8 cellular contexts compared by ENCODE assay signal in the genomic region with DNA sequence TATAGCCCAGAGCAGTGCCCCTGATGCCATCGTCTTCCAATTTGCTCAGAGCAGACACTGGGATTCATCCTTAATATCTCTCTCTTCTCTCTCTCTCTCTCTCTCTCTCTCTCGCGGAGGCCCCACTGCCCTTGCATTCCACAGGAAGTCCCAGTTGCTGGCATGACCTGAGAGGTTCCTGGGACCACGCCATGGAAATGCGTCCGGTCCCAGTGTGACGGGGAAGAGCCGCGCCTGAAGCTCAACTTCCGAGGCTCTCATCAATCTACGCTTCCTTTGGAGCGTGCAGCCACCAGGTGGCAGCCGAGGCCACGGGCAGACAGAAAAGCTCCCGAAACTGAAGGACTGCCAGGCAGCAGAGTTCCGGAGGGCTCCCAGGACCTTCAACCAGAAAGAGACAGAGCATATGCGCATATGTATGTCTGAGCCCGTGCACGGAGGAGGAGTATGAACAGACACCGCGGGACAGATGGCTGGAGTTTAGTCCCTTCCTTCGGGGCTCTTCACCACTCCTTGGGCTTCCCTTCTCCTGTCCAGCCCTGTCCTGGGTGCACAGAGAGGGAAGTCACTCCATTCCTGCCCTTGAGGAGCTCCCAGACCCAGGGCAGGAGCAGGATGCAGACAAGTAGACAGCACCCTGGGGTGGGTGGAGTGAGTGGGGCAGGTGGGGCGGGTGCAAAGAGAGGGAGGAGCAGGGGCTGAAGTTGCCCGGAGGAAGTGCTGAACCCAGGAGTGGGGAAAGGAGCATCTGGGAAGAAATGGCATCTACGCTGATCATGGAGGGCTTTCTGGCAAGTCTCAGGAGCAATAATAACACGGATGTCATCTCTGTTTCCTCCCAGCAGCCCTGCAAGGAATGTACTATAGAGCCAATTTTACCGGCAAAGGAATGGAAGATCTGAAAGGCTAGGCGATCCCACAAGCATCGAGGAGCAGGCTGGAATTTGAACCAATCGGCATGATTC. TPM values are rescaled to one million over a fixed set of nuclear protein-coding genes. Genes with fewer than 3 reads are reported as not detected.
DNase-seq lines count a peak whose midpoint lies in the region; ATAC-seq and TF ChIP-seq lines count a peak whose summit lies in the region.

No MANE protein-coding gene starts in this region.

- H2AFZ ChIP-seq in OCI-LY3 (ENCODE audit: low read depth, low read length): peak overlapping the region; percentile 97

- H3K27me3 ChIP-seq in OCI-LY3 (ENCODE audit: low read depth, low read length): peaks cover 6% of the 10 kb centered on the region
- H3K27me3 ChIP-seq in mucosa of rectum (ENCODE audit: control insufficient read depth in 2 of 2, insufficient read depth in 2 of 2, low read length in 2 of 2): no peaks in the 10 kb centered on the region

- H3K79me2 ChIP-seq in OCI-LY3 (ENCODE audit: low read length): no peaks in the 10 kb centered on the region

- H3K4me3 ChIP-seq in OCI-LY3 (ENCODE audit: low read length) (peak overlapping the region; percentile 97), epithelial cell of proximal tubule (ENCODE audit: low read depth, low read length) (peak overlapping the region; percentile 57), mucosa of rectum (ENCODE audit: low read length in 2 of 2) (peak overlapping the region; percentile 69 to 78)

- TF ChIP-seq CTCF in OCI-LY3 (IDR thresholded peaks at IDR 0.05; ENCODE audit: low read depth, low read length) (peak; percentile 72), epithelial cell of proximal tubule (conservative IDR thresholded peaks at IDR 0.05; ENCODE audit: low read depth, low read length) (peak; percentile 97)

- H3K27ac ChIP-seq in OCI-LY3 (ENCODE audit: low read length) (no peak overlapping the region), mucosa of rectum (ENCODE audit: low read depth in 2 of 2, low read length in 2 of 2) (peak overlapping the region; percentile 74 to 77)

- DNase-seq in DMS153 treated with DMSO at 0.1 percent for 48 hours (lab: John Stamatoyannopoulos, UW; ENCODE audit: unreplicated experiment) (peak; percentile 95), HuH-7.5 (ENCODE audit: low spot score) (peak; percentile 89), activated T-cell treated with anti-CD3 and anti-CD28 coated beads for 24 hours (ENCODE audit: low read depth) (peak; percentile 73), epithelial cell of proximal tubule (ENCODE audit: low read depth) (no peak)
- peak; percentile 89 for DNase-seq in stimulated activated CD8-positive, alpha-beta memory T cell treated with anti-CD3 and anti-CD28 coated beads, Interleukin-4, amount 100 ng/mL, for 48 hours

- H4K20me1 ChIP-seq in OCI-LY3 (ENCODE audit: insufficient read depth, low read length): no peaks in the 10 kb centered on the region

- H3K9ac ChIP-seq in OCI-LY3 (ENCODE audit: low read length) (peak overlapping the region; percentile 70), mucosa of rectum (ENCODE audit: low read depth in 1 of 2, low read length in 2 of 2) (peak overlapping the region; percentile 55 to 61)

- H3K4me1 ChIP-seq in OCI-LY3 (ENCODE audit: low read length) (peaks cover 4% of the 10 kb centered on the region; the same call in 1 of the 2 replicates), mucosa of rectum (ENCODE audit: control insufficient read depth in 2 of 2, insufficient read depth in 2 of 2, low read length in 2 of 2) (peaks cover 8 to 13% of the 10 kb centered on the region in 2 donors)

- H3K36me3 ChIP-seq in OCI-LY3 (replicated peaks; ENCODE audit: low read depth, low read length) (no peaks in the 10 kb centered on the region), mucosa of rectum (ENCODE audit: control insufficient read depth in 2 of 2, insufficient read depth in 2 of 2, low read length in 2 of 2) (no peaks in the 10 kb centered on the region)

- H3K9me3 ChIP-seq in OCI-LY3 (ENCODE audit: insufficient read depth, low read length) (no peaks in the 10 kb centered on the region), mucosa of rectum (ENCODE audit: control insufficient read depth in 2 of 2, low read length in 2 of 2) (no peaks in the 10 kb centered on the region)

- peak; percentile 85 for ATAC-seq in GM21529 (IDR thresholded peaks at IDR 0.05; ENCODE audit: unreplicated experiment)

- H3K4me2 ChIP-seq in OCI-LY3 (ENCODE audit: low read length): peak overlapping the region; percentile 100

RNA-seq across cellular contexts. Expression of gene PDZK1IP1, which starts 10.5 kb away (rescaled TPM):
- total RNA-seq in epithelial cell of proximal tubule: 14.3 and 43.2 TPM in 2 replicates

RNA-seq across cellular contexts. Expression of gene CYP4A22, which starts 42.1 kb away (rescaled TPM):
- not detected in 2 replicates for total RNA-seq in epithelial cell of proximal tubule

RNA-seq across cellular contexts. Expression of gene TAL1, which starts 52.7 kb away (rescaled TPM):
- 0.69 and 1.4 TPM in 2 replicates for total RNA-seq in epithelial cell of proximal tubule
